ENCODE assay signal across 8 cellular contexts in the genomic region with DNA sequence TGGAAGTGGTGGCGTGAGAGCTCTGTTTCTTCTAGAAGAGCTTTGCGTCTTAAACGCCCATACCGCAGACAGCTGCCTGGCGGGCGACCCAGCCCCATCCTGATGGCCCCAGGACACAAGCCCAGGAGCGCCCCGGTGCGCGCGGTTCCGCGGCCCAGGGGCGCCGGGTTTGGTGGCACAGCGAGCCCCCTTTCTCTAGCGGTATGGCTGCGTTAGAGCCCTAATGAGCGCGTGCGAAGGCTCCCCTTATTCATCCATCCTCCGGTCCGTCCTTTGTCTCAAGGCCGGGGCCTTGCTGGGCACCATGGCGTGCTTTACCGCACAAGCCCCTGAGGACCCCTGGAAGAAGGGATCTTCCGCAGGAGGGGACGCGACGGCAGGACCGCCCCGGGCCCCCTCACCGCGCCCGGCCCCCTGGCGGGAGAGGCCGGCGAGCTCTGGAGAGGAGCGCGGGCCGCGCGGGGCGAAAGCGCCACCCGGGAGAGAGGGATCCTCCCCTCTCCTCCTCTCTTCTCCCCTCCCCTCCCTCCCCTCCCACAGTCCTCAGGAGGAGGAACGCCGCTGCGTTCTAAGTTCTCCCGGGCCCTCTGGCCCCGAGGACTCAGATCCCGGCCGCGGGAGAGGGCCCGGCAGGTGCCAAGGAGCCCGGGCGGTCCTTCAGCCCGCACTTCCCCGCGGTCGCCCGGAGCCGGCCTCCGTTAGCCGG. TPM values are rescaled to one million over a fixed set of nuclear protein-coding genes. Genes with fewer than 3 reads are reported as not detected.
DNase-seq lines count a peak whose midpoint lies in the region; ATAC-seq and TF ChIP-seq lines count a peak whose summit lies in the region.

No MANE protein-coding gene starts in this region.

- ATAC-seq in GM21367 (IDR thresholded peaks at IDR 0.05; ENCODE audit: unreplicated experiment) = peak; percentile 25

- TF ChIP-seq POLR2A in transverse colon (IDR thresholded peaks at IDR 0.05) = peak; percentile 62

- peak overlapping the region; percentile 26 for H3K27ac ChIP-seq in HUES48 (ENCODE audit: low read depth, low read length)
- H3K27ac ChIP-seq in transverse colon = peak overlapping the region; percentile 94 to 98 (median 96)

- in situ Hi-C loops in transverse colon (cut with MboI; ENCODE audit: low pct_ligation_motif_present in 1 of 4, low pct_unique_long_range_greater_than_20kb in 1 of 4, low sequenced_read_pairs in 3 of 4) = no loop called here

- H3K4me1 ChIP-seq in HUES48 (ENCODE audit: control insufficient read depth, insufficient read depth, low read length) (no peaks in the 10 kb centered on the region; the same call in 1 of the 2 replicates), transverse colon (peaks cover 6 to 34% (median 24%) of the 10 kb centered on the region in 4 donors)

- no peak for TF ChIP-seq EP300 in transverse colon (IDR thresholded peaks at IDR 0.05; ENCODE audit: low read depth)

- intact Hi-C loops in transverse colon (cut with DNase I; ENCODE audit: low total_unique reads) = loop anchor here (5.0 kb wide), 1 partner anchor 336 kb away; the partner anchor contains the start of gene SERTAD2

- no peaks in the 10 kb centered on the region for H3K36me3 ChIP-seq in HUES48 (ENCODE audit: control insufficient read depth, insufficient read depth, low read length)
- no peaks in the 10 kb centered on the region for H3K36me3 ChIP-seq in transverse colon

- no peaks in the 10 kb centered on the region for H3K9me3 ChIP-seq in HUES48 (ENCODE audit: control insufficient read depth, insufficient read depth, low read length)
- no peaks in the 10 kb centered on the region for H3K9me3 ChIP-seq in transverse colon

- DNase-seq in DMS153 (lab: John Stamatoyannopoulos, UW) (peak; percentile 76), RPMI8226 (peak; percentile 92), germinal center (ENCODE audit: low spot score) (peak; percentile 69), occipital lobe (lab: John Stamatoyannopoulos, UW) (peak; percentile 59), transverse colon (peak; percentile 79)
- peak; percentile 42 for DNase-seq in activated gamma-delta T cell treated with anti-CD3 and anti-CD28 coated beads, Interleukin-2, amount 50 U/mL, for 16 hours (ENCODE audit: low read depth)

- 0% methylated on average over 42 of the region's 65 CpGs; no CpG with 5 or more reads in 1 of the 2 donors for WGBS in transverse colon (ENCODE audit: low coverage in 1 of 2), 2 donors

- H3K9ac ChIP-seq in HUES48 (ENCODE audit: low read depth, low read length) = peak overlapping the region; percentile 62

- TF ChIP-seq CTCF in transverse colon (IDR thresholded peaks at IDR 0.05) = peak; percentile 42 to 67 (median 55)

- H3K27me3 ChIP-seq in HUES48 (ENCODE audit: control insufficient read depth, insufficient read depth, low read length) = peaks cover 73% of the 10 kb centered on the region
- no peaks in the 10 kb centered on the region for H3K27me3 ChIP-seq in transverse colon

- H3K4me3 ChIP-seq in HUES48 (ENCODE audit: low read depth, low read length) (peak overlapping the region; percentile 68), transverse colon (peak overlapping the region; percentile 59 to 88 (median 81))

RNA-seq across cellular contexts. Expression of gene SLC1A4, which starts 0.6 kb away (rescaled TPM):
- total RNA-seq in occipital lobe (57.9 TPM), transverse colon (10 to 100 TPM in 1 of 4 donors, 1 to 10 TPM in 3; 5.9 to 18.7 (median 9.1) TPM)

Comparison
In these comparisons a context has a peak if more than half of its experiments do, and no peak if none do; other contexts are left out.
1. Peak in every context shown above with its lines: DNase-seq, ATAC-seq, H3K4me3 ChIP-seq and H3K27ac ChIP-seq.
2. DNase-seq: peak in every context shown above with its lines; median percentile 92 in RPMI8226; 79 in transverse colon; 76 in DMS153; 69 in germinal center; 59 in occipital lobe; 42 in activated gamma-delta T cell treated with anti-CD3 and anti-CD28 coated beads, Interleukin-2, amount 50 U/mL, for 16 hours.